In genomic region chr1:82525378-82525777, GRCh38 we compare ENCODE assay signal across 11 cellular contexts.
"Had no signal": no experiment of that assay in that cellular context is flagged by ENCODE, and none has a peak within 500 bp of the region (broad histone marks: within the 10 kb centered on the region; RNA-seq: fewer than 3 reads in every experiment).

No MANE protein-coding gene starts in this region.

- H3K4me1 ChIP-seq: HAP-1 had no signal

- H3K9me3 ChIP-seq: HAP-1 had no signal

- H3K4me2 ChIP-seq: GM23338 had no signal

- DNase-seq: GM23248, GOT3, H7, H9, HCEC 1CT, HFFc6 had no signal

- FAIRE-seq: H1, H54 had no signal

- H3K4me3 ChIP-seq: GM23248, GM23338, HAP-1 had no signal

- H3K27ac ChIP-seq: GM23248 had no signal

- H2AFZ ChIP-seq: GM23248, GM23338 had no signal

- H3K36me3 ChIP-seq: HAP-1 had no signal

- H3K9ac ChIP-seq: GM23248 had no signal

- ATAC-seq: GM23338, HCT116 had no signal
